ENCODE assay signal across 9 cellular contexts in the genomic region with DNA sequence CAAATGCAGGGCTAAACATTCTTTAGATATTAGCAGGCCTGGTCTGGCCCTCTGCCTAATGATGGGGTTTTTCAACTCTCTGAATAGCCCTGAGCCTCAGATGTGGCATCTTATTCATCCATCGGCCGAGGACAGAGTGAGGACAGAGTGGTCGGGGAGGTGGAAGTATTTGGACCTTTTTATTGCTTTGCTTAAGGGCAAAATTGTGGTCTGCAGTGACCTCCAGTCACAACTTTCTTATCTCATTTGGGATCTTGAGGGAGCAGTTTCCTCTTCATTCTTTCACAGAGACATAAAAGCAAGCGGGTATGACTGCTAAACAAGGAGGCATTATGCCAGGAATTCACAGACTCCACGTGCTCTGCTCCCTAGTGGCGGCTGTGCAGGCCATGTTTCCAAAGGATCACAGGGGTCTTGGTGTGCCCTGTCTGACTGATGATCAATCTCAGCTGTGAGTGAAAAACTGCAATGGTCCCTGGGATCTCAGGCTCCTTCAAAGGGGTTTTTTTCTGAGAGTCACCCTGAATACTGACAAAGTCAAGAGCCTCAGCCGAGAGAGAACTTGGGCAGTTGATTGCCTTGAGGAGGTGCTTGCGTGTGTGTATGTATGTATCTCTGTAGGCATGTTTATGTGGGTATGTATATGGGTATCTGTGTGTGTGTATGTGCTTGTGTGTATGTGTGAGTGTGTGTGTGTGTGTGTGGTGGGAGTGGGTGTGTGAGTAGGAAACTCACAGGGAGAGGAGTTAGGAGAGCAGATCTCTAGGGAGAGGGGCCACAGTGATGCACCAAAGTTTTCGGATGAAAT. TPM values are rescaled to one million over a fixed set of nuclear protein-coding genes. Genes with fewer than 3 reads are reported as not detected.
DNase-seq lines count a peak whose midpoint lies in the region; TF ChIP-seq lines count a peak whose summit lies in the region.
"Had no signal": no experiment of that assay in that cellular context is flagged by ENCODE, and none has a peak within 500 bp of the region (broad histone marks: within the 10 kb centered on the region; RNA-seq: fewer than 3 reads in every experiment).

No MANE protein-coding gene starts in this region.

- H3K27me3 ChIP-seq in Caco-2 (replicated peaks; ENCODE audit: control insufficient read depth, insufficient read depth, low read length) (no peaks in the 10 kb centered on the region), NT2/D1 (ENCODE audit: insufficient read depth, insufficient read length) (no peaks in the 10 kb centered on the region), endodermal cell (ENCODE audit: control insufficient read depth, insufficient read depth, low read length, poor library complexity, severe bottlenecking) (no peaks in the 10 kb centered on the region)

- TF ChIP-seq CTCF in Caco-2 (IDR thresholded peaks at IDR 0.05; ENCODE audit: insufficient read depth in 1 of 2, low read depth in 1 of 2, low read length in 1 of 2, severe bottlenecking in 1 of 2, unreplicated experiment in 1 of 2) (peak in 1 of 2 experiments; percentile 30), endodermal cell (conservative IDR thresholded peaks at IDR 0.05) (peak; percentile 48), GM13977 (IDR thresholded peaks at IDR 0.05; ENCODE audit: extremely low read depth, insufficient read depth, missing control alignments) (no peak)

- DNase-seq in Caco-2 = peak; percentile 29 to 64
- DNase-seq in NT2/D1 (ENCODE audit: low read depth, low spot score) = peak; percentile 23
- DNase-seq in endodermal cell = peak; percentile 54
- peak; percentile 90 for DNase-seq in myocyte (ENCODE audit: low read depth)
- no peak for DNase-seq in GM13977 (ENCODE audit: low spot score)
- no peak for DNase-seq in NCI-H82 treated with DMSO at 0.1 percent for 48 hours (lab: John Stamatoyannopoulos, UW; ENCODE audit: unreplicated experiment)
- no peak for DNase-seq in immature natural killer cell
- no peak for DNase-seq in NCI-H1105 (lab: John Stamatoyannopoulos, UW)

- H3K4me3 ChIP-seq in Caco-2 (ENCODE audit: low read depth, low read length) = no peak overlapping the region
- no peak overlapping the region for H3K4me3 ChIP-seq in NT2/D1 (ENCODE audit: insufficient read length, low read depth)
- no peak overlapping the region for H3K4me3 ChIP-seq in endodermal cell (ENCODE audit: low read length)

- POLR2A ChIA-PET in Caco-2 (lab: Charles Lee) = no interaction called here

- no peaks in the 10 kb centered on the region for H3K36me3 Mint-ChIP-seq in Caco-2 (ENCODE audit: insufficient read depth, unreplicated experiment)
- no peaks in the 10 kb centered on the region for H3K36me3 Mint-ChIP-seq in endodermal cell (ENCODE audit: low read depth)
- no peaks in the 10 kb centered on the region for H3K36me3 Mint-ChIP-seq in immature natural killer cell
- H3K36me3 Mint-ChIP-seq: activated naive CD4-positive, alpha-beta T cell treated with anti-CD3 and anti-CD28 coated beads, Interleukin-2, amount 50 U/mL, for 24 hours had no signal

- in situ Hi-C loops in GM13977 (cut with MboI; ENCODE audit: low pct_unique_long_range_greater_than_20kb, low sequenced_read_pairs, unreplicated experiment) = no loop called here

- no peak overlapping the region for H3K27ac Mint-ChIP-seq in Caco-2 (ENCODE audit: unreplicated experiment)
- no peak overlapping the region for H3K27ac Mint-ChIP-seq in endodermal cell
- peak overlapping the region in 1 of 6 donors; percentile 9 for H3K27ac Mint-ChIP-seq in immature natural killer cell
- H3K27ac Mint-ChIP-seq: activated naive CD4-positive, alpha-beta T cell treated with anti-CD3 and anti-CD28 coated beads, Interleukin-2, amount 50 U/mL, for 24 hours had no signal

- WGBS in endodermal cell (ENCODE audit: insufficient coverage in 1 of 2, insufficient read length in 1 of 2), 2 experiments = 55 to 84% methylated on average over 7 to 9 of the region's 9 CpGs

- no TSS peak for BruUV-seq in Caco-2 (replicated peaks; lab: Mats Ljungman, UMichigan)

- CTCF ChIA-PET in Caco-2 (lab: Charles Lee) = no interaction called here

- H3K4me1 Mint-ChIP-seq in Caco-2 (ENCODE audit: low read depth, unreplicated experiment) (peaks cover 7% of the 10 kb centered on the region), endodermal cell (no peaks in the 10 kb centered on the region), immature natural killer cell (no peaks in the 10 kb centered on the region)
- H3K4me1 Mint-ChIP-seq: activated naive CD4-positive, alpha-beta T cell treated with anti-CD3 and anti-CD28 coated beads, Interleukin-2, amount 50 U/mL, for 24 hours had no signal

- H3K4me3 Mint-ChIP-seq in Caco-2 (ENCODE audit: unreplicated experiment) = no peak overlapping the region
- H3K4me3 Mint-ChIP-seq in endodermal cell = no peak overlapping the region
- H3K4me3 Mint-ChIP-seq in immature natural killer cell = no peak overlapping the region
- H3K4me3 Mint-ChIP-seq: activated naive CD4-positive, alpha-beta T cell treated with anti-CD3 and anti-CD28 coated beads, Interleukin-2, amount 50 U/mL, for 24 hours had no signal

- H3K9me3 ChIP-seq in Caco-2 (no peaks in the 10 kb centered on the region), NT2/D1 (ENCODE audit: insufficient read depth, low read length) (peaks cover 6% of the 10 kb centered on the region; the same call in 1 of the 2 replicates), endodermal cell (ENCODE audit: control insufficient read depth, low read length) (peaks cover 5% of the 10 kb centered on the region)

- peak overlapping the region; percentile 25 for H3K27ac ChIP-seq in endodermal cell (ENCODE audit: low read depth, low read length)

- no peak overlapping the region for H3K9ac ChIP-seq in NT2/D1 (ENCODE audit: insufficient read length, low read depth)
- H3K9ac ChIP-seq in endodermal cell (ENCODE audit: extremely low read depth, low read length, poor library complexity, severe bottlenecking) = no peak overlapping the region

- peaks cover 7% of the 10 kb centered on the region for H3K27me3 Mint-ChIP-seq in Caco-2 (ENCODE audit: insufficient read depth, unreplicated experiment)
- no peaks in the 10 kb centered on the region for H3K27me3 Mint-ChIP-seq in endodermal cell (ENCODE audit: insufficient read depth)
- peaks cover 0 to 4% (median 3%) of the 10 kb centered on the region in 3 donors for H3K27me3 Mint-ChIP-seq in immature natural killer cell (ENCODE audit: low read depth in 3 of 3)

- H3K9me3 Mint-ChIP-seq in Caco-2 (ENCODE audit: unreplicated experiment) (no peaks in the 10 kb centered on the region), endodermal cell (no peaks in the 10 kb centered on the region), immature natural killer cell (no peaks in the 10 kb centered on the region)
- H3K9me3 Mint-ChIP-seq: activated naive CD4-positive, alpha-beta T cell treated with anti-CD3 and anti-CD28 coated beads, Interleukin-2, amount 50 U/mL, for 24 hours had no signal

- intact Hi-C loops in Caco-2 (cut with micrococcal nuclease; ENCODE audit: unreplicated experiment) = no loop called here

- no peaks in the 10 kb centered on the region for H3K36me3 ChIP-seq in Caco-2 (ENCODE audit: control insufficient read depth, insufficient read depth, low read length)
- no peaks in the 10 kb centered on the region for H3K36me3 ChIP-seq in NT2/D1 (ENCODE audit: insufficient read depth, insufficient read length, low read length)
- H3K36me3 ChIP-seq in endodermal cell (ENCODE audit: control insufficient read depth, insufficient read depth, low read length) = no peaks in the 10 kb centered on the region

- H3K4me1 ChIP-seq in Caco-2 (no peaks in the 10 kb centered on the region), NT2/D1 (ENCODE audit: insufficient read depth, insufficient read length) (peaks cover 3% of the 10 kb centered on the region), endodermal cell (ENCODE audit: control insufficient read depth, insufficient read depth, low read length) (no peaks in the 10 kb centered on the region)

RNA-seq across cellular contexts. Expression of gene RAPGEF4, which starts 47.6 kb away (rescaled TPM):
- total RNA-seq in Caco-2 (2022) (0.23 and 0.98 TPM in 2 replicates), endodermal cell (under 1 TPM; 0.77 to 0.88 TPM), myocyte (0.47 and 1.5 TPM in 2 replicates)
- 3.6 TPM for polyA plus RNA-seq in endodermal cell (2013, experiment 1 of 2)
- polyA plus RNA-seq in endodermal cell (2013, experiment 2 of 2) = 3.8 TPM
- 0.58 TPM for polyA plus RNA-seq in myocyte (2012)
- polyA plus RNA-seq in immature natural killer cell = not detected

Comparison
In these comparisons a context has a peak if more than half of its experiments do, and no peak if none do; other contexts are left out.
1. DNase-seq: peak in Caco-2 (2 of 2), NT2/D1 (single experiment), endodermal cell (single experiment) and myocyte (single experiment); none in GM13977 (single experiment), NCI-H82 treated with DMSO at 0.1 percent for 48 hours (single experiment), immature natural killer cell (0 of 3) and NCI-H1105 (single experiment).